Comparison of ENCODE assay signal across 15 cellular contexts in the genomic region with DNA sequence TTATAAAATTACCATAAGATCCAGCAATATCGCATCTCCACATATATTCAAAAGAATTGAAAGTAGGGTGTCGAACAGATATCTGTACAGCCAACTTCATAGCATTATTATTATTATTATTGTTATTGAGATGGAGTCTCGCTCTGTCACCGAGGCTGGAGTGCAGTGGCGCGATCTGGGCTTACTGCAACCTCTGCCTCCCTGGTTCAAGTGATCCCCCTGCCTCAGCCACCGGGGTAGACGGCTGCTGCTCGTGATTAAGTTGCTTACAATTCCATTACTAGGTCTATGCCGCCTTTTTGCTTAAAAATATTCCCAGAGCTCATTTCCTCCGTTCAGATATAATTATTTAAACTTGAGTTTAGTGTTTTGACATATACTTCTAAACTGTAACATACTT.
"Had no signal": no experiment of that assay in that cellular context is flagged by ENCODE, and none has a peak within 500 bp of the region (broad histone marks: within the 10 kb centered on the region; RNA-seq: fewer than 3 reads in every experiment).

No MANE protein-coding gene starts in this region.

- H3K4me1 ChIP-seq: right atrium auricular region, sigmoid colon had no signal

- H3K27me3 ChIP-seq: dorsolateral prefrontal cortex, heart left ventricle, ovary, right atrium auricular region, sigmoid colon had no signal

- DNase-seq: cortex of kidney; dorsolateral prefrontal cortex; effector CD8-positive, alpha-beta T cell; heart left ventricle; hippocampal formation; kidney glomerular epithelial cell; mucosa of descending colon; natural killer cell; ovary; sigmoid colon; stimulated activated CD4-positive, alpha-beta T cell treated with anti-CD3 and anti-CD28 coated beads, Interleukin-12 subunit alpha, Interleukin-12 subunit beta, amount 100 ng/mL, for 4 hours; stimulated activated naive CD4-positive, alpha-beta T cell treated with Interleukin-2 at 50 U/mL for 16 hours; trophoblast cell had no signal

- H3K4me3 ChIP-seq: dorsolateral prefrontal cortex, heart left ventricle, mucosa of descending colon, ovary, right atrium auricular region, sigmoid colon, skin epidermis had no signal

- H3K27ac ChIP-seq: dorsolateral prefrontal cortex, ovary, right atrium auricular region, sigmoid colon had no signal

- H3K9me3 ChIP-seq: heart left ventricle, mucosa of descending colon, ovary, right atrium auricular region, sigmoid colon had no signal

- H3K36me3 ChIP-seq: heart left ventricle, ovary, right atrium auricular region, sigmoid colon had no signal
